17 cellular contexts compared by ENCODE assay signal in the genomic region with DNA sequence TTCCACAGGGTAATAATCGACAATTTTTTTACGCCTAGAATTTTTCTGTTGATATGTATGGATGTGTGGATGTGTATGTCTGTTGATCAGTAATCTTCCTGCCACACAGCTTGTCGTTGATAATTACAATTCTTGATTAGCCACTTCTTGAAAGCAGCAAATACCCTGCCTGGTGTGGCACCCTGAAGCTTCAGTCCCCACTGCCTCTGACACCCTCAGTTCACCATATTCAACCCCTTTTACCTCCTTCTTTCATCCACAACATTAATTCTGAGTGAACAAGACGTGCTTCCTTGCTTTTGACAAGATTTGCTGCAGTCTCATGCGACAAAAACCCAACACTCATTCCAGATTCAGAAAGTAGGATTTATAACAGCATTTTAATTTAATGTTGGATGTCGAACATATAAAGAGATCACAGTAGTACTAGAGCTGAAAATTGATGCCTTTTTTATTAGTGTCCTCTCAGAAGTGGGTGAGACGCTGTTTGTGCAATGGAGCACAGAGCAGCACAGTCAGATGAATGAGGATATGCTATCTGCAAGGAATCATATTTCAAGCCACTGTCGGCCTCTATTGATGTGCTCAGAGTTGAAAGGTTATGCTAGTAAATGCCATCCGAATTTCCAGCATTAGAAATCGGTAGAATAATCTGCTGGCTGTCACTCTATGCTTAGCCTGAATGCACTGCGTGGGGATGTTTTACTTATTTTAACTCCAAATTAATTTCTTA.
A peak's percentile ranks its signal among the peaks of the same experiment; 100 is the strongest.
DNase-seq lines count a peak whose midpoint lies in the region; ATAC-seq and TF ChIP-seq lines count a peak whose summit lies in the region.
"Had no signal": no experiment of that assay in that cellular context is flagged by ENCODE, and none has a peak within 500 bp of the region (broad histone marks: within the 10 kb centered on the region; RNA-seq: fewer than 3 reads in every experiment).

No MANE protein-coding gene starts in this region.

- TF ChIP-seq CTCF in SK-N-SH (IDR thresholded peaks at IDR 0.05), result no peak

- peak overlapping the region; percentile 37 for H3K4me2 ChIP-seq in SK-N-SH

- no peaks in the 10 kb centered on the region for H3K27me3 ChIP-seq in SK-N-SH (ENCODE audit: insufficient read depth)

- H3K79me2 ChIP-seq in SK-N-SH (ENCODE audit: insufficient read depth), result no peaks in the 10 kb centered on the region

- 0 out of 2 replicates have a peak overlapping the region, but pooled peaks have one; percentile 9 for H3K9ac ChIP-seq in SK-N-SH

- no peaks in the 10 kb centered on the region for H3K36me3 Mint-ChIP-seq in activated naive CD8-positive, alpha-beta T cell treated with anti-CD3 and anti-CD28 coated beads, Interleukin-2, amount 50 U/mL, for 24 hours (ENCODE audit: low read depth)
- H3K36me3 Mint-ChIP-seq: activated naive CD8-positive, alpha-beta T cell treated with anti-CD3 and anti-CD28 coated beads for 36 hours; mesothelial cell of epicardium had no signal

- TF ChIP-seq RAD21 in SK-N-SH (IDR thresholded peaks at IDR 0.05; ENCODE audit: low read length), result no peak

- intact Hi-C loops in left colon (cut with DNase I, micrococcal nuclease), result no loop called here

- H3K27ac Mint-ChIP-seq in activated naive CD8-positive, alpha-beta T cell treated with anti-CD3 and anti-CD28 coated beads, Interleukin-2, amount 50 U/mL, for 24 hours, result no peak overlapping the region
- H3K27ac Mint-ChIP-seq: activated naive CD8-positive, alpha-beta T cell treated with anti-CD3 and anti-CD28 coated beads for 36 hours; mesothelial cell of epicardium; T-helper 17 cell had no signal

- 58% methylated on average over 11 of the region's 11 CpGs for WGBS in SK-N-SH (ENCODE audit: low lambda C conversion rate)

- TF ChIP-seq EP300 in SK-N-SH (IDR thresholded peaks at IDR 0.05; ENCODE audit: borderline replicate concordance in 1 of 2, low read depth in 1 of 2, low read length in 1 of 2), result no peak

- peak; percentile 67 for DNase-seq in DMS153 (lab: John Stamatoyannopoulos, UW)
- DNase-seq in NCI-H2029 (lab: John Stamatoyannopoulos, UW), result peak; percentile 96
- DNase-seq in SK-N-SH, result no peak
- DNase-seq in left colon, result no peak
- no peak for DNase-seq in RKO (ENCODE audit: low spot score)
- no peak for DNase-seq in NCI-H446 treated with DMSO at 0.1 percent for 48 hours (lab: John Stamatoyannopoulos, UW)
- DNase-seq in activated naive CD8-positive, alpha-beta T cell treated with anti-CD3 and anti-CD28 coated beads, Interleukin-2, amount 50 U/mL, for 24 hours, result no peak
- DNase-seq: activated CD4-positive, CD25-positive, alpha-beta regulatory T cell treated with anti-CD3 and anti-CD28 coated beads, Interleukin-2, amount 50 U/mL, for 72 hours; activated naive CD8-positive, alpha-beta T cell treated with anti-CD3 and anti-CD28 coated beads for 36 hours; activated T-cell treated with anti-CD3 and anti-CD28 coated beads for 4 hours; KG1; NCI-H446; occipital lobe; substantia nigra; T-helper 17 cell had no signal

- H3K4me3 ChIP-seq in SK-N-SH (ENCODE audit: low read depth in 2 of 2, low read length in 1 of 2), result no peak overlapping the region

- CTCF ChIA-PET in SK-N-SH (lab: Yijun Ruan, JAX), result no interaction called here

- no peaks in the 10 kb centered on the region for H3K9me3 ChIP-seq in SK-N-SH

- no peaks in the 10 kb centered on the region for H3K4me1 Mint-ChIP-seq in activated naive CD8-positive, alpha-beta T cell treated with anti-CD3 and anti-CD28 coated beads, Interleukin-2, amount 50 U/mL, for 24 hours
- H3K4me1 Mint-ChIP-seq: activated naive CD8-positive, alpha-beta T cell treated with anti-CD3 and anti-CD28 coated beads for 36 hours; T-helper 17 cell had no signal

- POLR2A ChIA-PET in SK-N-SH (lab: Yijun Ruan, JAX), result no interaction called here

- H3F3A ChIP-seq in SK-N-SH (replicated peaks; ENCODE audit: insufficient read depth), result peaks cover 30% of the 10 kb centered on the region

- H3K36me3 ChIP-seq in SK-N-SH (replicated peaks in 1 of 2; ENCODE audit: control insufficient read depth in 1 of 2, insufficient read depth in 2 of 2, low read length in 1 of 2), result no peaks in the 10 kb centered on the region

- no peaks in the 10 kb centered on the region for H3K9me2 ChIP-seq in SK-N-SH

- no peak overlapping the region for H3K4me3 Mint-ChIP-seq in activated naive CD8-positive, alpha-beta T cell treated with anti-CD3 and anti-CD28 coated beads, Interleukin-2, amount 50 U/mL, for 24 hours
- H3K4me3 Mint-ChIP-seq: activated naive CD8-positive, alpha-beta T cell treated with anti-CD3 and anti-CD28 coated beads for 36 hours; mesothelial cell of epicardium; T-helper 17 cell had no signal

- ATAC-seq in left colon (peak; percentile 49), GM19324 (IDR thresholded peaks at IDR 0.05; ENCODE audit: low FRiP score, unreplicated experiment) (no peak)
- no peak for ATAC-seq in activated naive CD8-positive, alpha-beta T cell treated with anti-CD3 and anti-CD28 coated beads, Interleukin-2, amount 50 U/mL, for 24 hours
- ATAC-seq: T-helper 17 cell had no signal

- H3K4me1 ChIP-seq in SK-N-SH (ENCODE audit: control insufficient read depth in 1 of 2, insufficient read depth in 2 of 2, low read depth in 1 of 2, low read length in 1 of 2), result peaks cover 27 to 72% of the 10 kb centered on the region in 2 experiments

- H3K27me3 Mint-ChIP-seq in activated naive CD8-positive, alpha-beta T cell treated with anti-CD3 and anti-CD28 coated beads, Interleukin-2, amount 50 U/mL, for 24 hours, result no peaks in the 10 kb centered on the region
- H3K27me3 Mint-ChIP-seq: activated naive CD8-positive, alpha-beta T cell treated with anti-CD3 and anti-CD28 coated beads for 36 hours had no signal

- peak overlapping the region; percentile 65 to 76; a peak in 3 of 4 replicates for H3K27ac ChIP-seq in SK-N-SH (ENCODE audit: low read depth in 2 of 2, low read length in 1 of 2)

- H4K20me1 ChIP-seq in SK-N-SH (ENCODE audit: insufficient read depth), result no peaks in the 10 kb centered on the region

- H3K9me3 Mint-ChIP-seq in activated naive CD8-positive, alpha-beta T cell treated with anti-CD3 and anti-CD28 coated beads, Interleukin-2, amount 50 U/mL, for 24 hours, result no peaks in the 10 kb centered on the region
- H3K9me3 Mint-ChIP-seq: activated naive CD8-positive, alpha-beta T cell treated with anti-CD3 and anti-CD28 coated beads for 36 hours; mesothelial cell of epicardium had no signal

- H2AFZ ChIP-seq in SK-N-SH (ENCODE audit: low read depth), result no peak overlapping the region; the same call in 1 of the 2 replicates

TF ChIP-seq in SK-N-SH, 30 proteins besides CTCF, POLR2A, EP300 and RAD21:
- TF ChIP-seq, protein P1, sequence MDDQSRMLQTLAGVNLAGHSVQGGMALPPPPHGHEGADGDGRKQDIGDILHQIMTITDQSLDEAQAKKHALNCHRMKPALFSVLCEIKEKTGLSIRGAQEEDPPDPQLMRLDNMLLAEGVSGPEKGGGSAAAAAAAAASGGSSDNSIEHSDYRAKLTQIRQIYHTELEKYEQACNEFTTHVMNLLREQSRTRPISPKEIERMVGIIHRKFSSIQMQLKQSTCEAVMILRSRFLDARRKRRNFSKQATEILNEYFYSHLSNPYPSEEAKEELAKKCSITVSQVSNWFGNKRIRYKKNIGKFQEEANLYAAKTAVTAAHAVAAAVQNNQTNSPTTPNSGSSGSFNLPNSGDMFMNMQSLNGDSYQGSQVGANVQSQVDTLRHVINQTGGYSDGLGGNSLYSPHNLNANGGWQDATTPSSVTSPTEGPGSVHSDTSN (IDR thresholded peaks at IDR 0.05), result 0 out of 2 replicates have a peak, but pooled peaks have one; percentile 3
- TF ChIP-seq USF2 (IDR thresholded peaks at IDR 0.05; ENCODE audit: borderline replicate concordance, low read depth, low read length), result no peak
TF ChIP-seq in SK-N-SH: peak in this region for 1.

Comparison
In these comparisons a context has a peak if more than half of its experiments do, and no peak if none do; other contexts are left out.
1. DNase-seq: peak in DMS153 (single experiment) and NCI-H2029 (single experiment); none in SK-N-SH (single experiment), left colon (0 of 2), RKO (single experiment), NCI-H446 treated with DMSO at 0.1 percent for 48 hours (single experiment) and activated naive CD8-positive, alpha-beta T cell treated with anti-CD3 and anti-CD28 coated beads, Interleukin-2, amount 50 U/mL, for 24 hours (single experiment).